Comparison of ENCODE assay signal across 19 cellular contexts in genomic region chr20:60750909-60751308, GRCh38.
"Had no signal": no experiment of that assay in that cellular context is flagged by ENCODE, and none has a peak within 500 bp of the region (broad histone marks: within the 10 kb centered on the region; RNA-seq: fewer than 3 reads in every experiment).

No MANE protein-coding gene starts in this region.

- H3K9me3 ChIP-seq: MG63 had no signal

- H3K27me3 ChIP-seq: MG63, SJSA1 had no signal

- H3K4me1 ChIP-seq: SJSA1 had no signal

- DNase-seq: IMR-90, Karpas-422, KG1, NCI-H1092, NCI-H1436, NCI-H187, NCI-H2029, NCI-H2081 treated with DMSO at 0.1 percent for 48 hours, NCI-H226, NCI-H510A, NCI-H524 treated with DMSO at 0.1 percent for 48 hours, NCI-H69, NCI-H774, Right ventricle myocardium superior, RPMI8226, SIG-M5 had no signal

- H3K27ac ChIP-seq: SJSA1, SK-N-MC had no signal
